Comparison of ENCODE assay signal across 17 cellular contexts in genomic region chr22:44885806-44886360, GRCh38.
"Had no signal": no experiment of that assay in that cellular context is flagged by ENCODE, and none has a peak within 500 bp of the region (broad histone marks: within the 10 kb centered on the region; RNA-seq: fewer than 3 reads in every experiment).

No MANE protein-coding gene starts in this region.

- H3K27me3 Mint-ChIP-seq: dendritic cell treated with granulocyte-macrophage colony-stimulating factor and Interleukin-4, amounts not matched to agents 40 ng/mL and 50 ng/mL, for 4 days; naive B cell had no signal

- ATAC-seq: heart left ventricle, left lung, lower lobe of right lung had no signal

- H3K36me3 ChIP-seq: heart left ventricle, left lung, lower lobe of right lung had no signal

- H3K4me3 Mint-ChIP-seq: dendritic cell treated with granulocyte-macrophage colony-stimulating factor and Interleukin-4, amounts not matched to agents 40 ng/mL and 50 ng/mL, for 4 days; memory B cell; naive B cell; nephron had no signal

- H3K9me3 Mint-ChIP-seq: dendritic cell treated with granulocyte-macrophage colony-stimulating factor and Interleukin-4, amounts not matched to agents 40 ng/mL and 50 ng/mL, for 4 days; memory B cell; nephron had no signal

- H3K36me3 Mint-ChIP-seq: memory B cell, naive B cell had no signal

- H3K27ac Mint-ChIP-seq: dendritic cell treated with granulocyte-macrophage colony-stimulating factor and Interleukin-4, amounts not matched to agents 40 ng/mL and 50 ng/mL, for 4 days; memory B cell; nephron had no signal

- DNase-seq: erythroblast; foreskin melanocyte; hypothalamus; lower lobe of right lung; naive B cell; small intestine; stimulated activated CD4-positive, alpha-beta T cell treated with anti-CD3 and anti-CD28 coated beads, Interleukin-12 subunit alpha, Interleukin-12 subunit beta, amount 100 ng/mL, for 4 hours; stimulated activated naive CD4-positive, alpha-beta T cell; stomach; substantia nigra; trophoblast cell had no signal

- H3K4me1 Mint-ChIP-seq: memory B cell, naive B cell, nephron had no signal

- H3K9me3 ChIP-seq: heart left ventricle, left lung, lower lobe of right lung, stomach had no signal

- H3K4me1 ChIP-seq: heart left ventricle, left lung, lower lobe of right lung, parathyroid adenoma, stomach had no signal

- H3K27me3 ChIP-seq: heart left ventricle, left lung, stomach had no signal

- H3K27ac ChIP-seq: heart left ventricle, left lung, lower lobe of right lung, parathyroid adenoma, stomach had no signal

- H3K4me3 ChIP-seq: heart left ventricle, left lung, lower lobe of right lung, stomach had no signal
